28 cellular contexts compared by ENCODE assay signal in the genomic region with DNA sequence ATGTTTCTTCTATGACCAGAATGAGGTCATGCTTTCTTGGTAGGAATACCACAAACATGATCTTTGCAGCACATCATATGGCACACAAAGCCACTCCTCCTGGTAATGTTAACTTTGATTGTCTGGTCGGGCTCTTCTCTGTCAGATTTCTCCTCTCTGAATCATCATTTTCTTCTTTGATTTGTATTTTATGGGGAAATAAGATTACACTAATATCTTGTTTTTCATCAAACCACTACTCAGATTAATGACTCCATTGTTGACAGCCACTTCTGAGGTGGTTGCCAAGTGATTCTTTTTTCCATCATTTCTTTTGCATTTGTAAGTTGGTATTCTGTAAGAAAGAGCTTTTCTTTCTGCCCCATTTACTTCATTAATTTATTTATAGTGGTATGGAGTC. TPM values are rescaled to one million over a fixed set of nuclear protein-coding genes. Genes with fewer than 3 reads are reported as not detected.
DNase-seq lines count a peak whose midpoint lies in the region; ATAC-seq and TF ChIP-seq lines count a peak whose summit lies in the region.
"Had no signal": no experiment of that assay in that cellular context is flagged by ENCODE, and none has a peak within 500 bp of the region (broad histone marks: within the 10 kb centered on the region; RNA-seq: fewer than 3 reads in every experiment).

No MANE protein-coding gene starts in this region.

- H3K36me3 ChIP-seq in GM23248 (ENCODE audit: low read depth) = peaks cover 35% of the 10 kb centered on the region

- H3F3A ChIP-seq in GM23248 (ENCODE audit: insufficient read depth) = peaks cover 15% of the 10 kb centered on the region

- WGBS in GM23248 (ENCODE audit: low coverage in 1 of 2, low lambda C conversion rate in 2 of 2, missing lambda C conversion rate in 2 of 2), 2 experiments = 0 to 11% methylated on average over 1 of the region's 1 CpG

- intact Hi-C loops in left ventricle myocardium superior (cut with micrococcal nuclease) = no loop called here
- intact Hi-C loops in posterior vena cava (cut with DNase I) = no loop called here

- ATAC-seq in SK-N-SH treated with all-trans-retinoic acid at 6 μM for 48 hours (peak; percentile 96), left ventricle myocardium superior (no peak), HG03439 (IDR thresholded peaks at IDR 0.05; ENCODE audit: unreplicated experiment) (no peak)
- ATAC-seq: K562; mucosa of descending colon; natural killer cell treated with Interleukin-12 subunit alpha and Interleukin-12 subunit beta and Interleukin-15 and Interleukin-18, amount 100 ng/mL, for 72 hours; stimulated activated memory B cell treated with anti-CD40 and anti-IgM and Interleukin-4, amounts not matched to agents 10 μg/mL and 1 μg/mL and 100 μg/mL, for 72 hours had no signal

- no peak overlapping the region for H2AFZ ChIP-seq in GM23248

- no peak overlapping the region for H3K4me2 ChIP-seq in GM23248 (ENCODE audit: unreplicated experiment)
- H3K4me2 ChIP-seq: BLaER1 treated with 17β-estradiol and CSF1 and Interleukin-3, amounts not matched to agents 10 nM and 100 nM had no signal

- H3K27me3 ChIP-seq in GM23248 (replicated peaks; ENCODE audit: insufficient read depth) = no peaks in the 10 kb centered on the region
- H3K27me3 ChIP-seq: BLaER1 treated with 17β-estradiol and CSF1 and Interleukin-3, amounts not matched to agents 10 nM and 100 nM; upper lobe of left lung had no signal

- TF ChIP-seq CTCF in fibroblast of mammary gland (conservative IDR thresholded peaks at IDR 0.05; ENCODE audit: control insufficient read depth, insufficient read depth, low read depth, low read length) = no peak

- H4K20me1 ChIP-seq in GM23248 (ENCODE audit: insufficient read depth) = no peaks in the 10 kb centered on the region
- H4K20me1 ChIP-seq: BLaER1 treated with 17β-estradiol and CSF1 and Interleukin-3, amounts not matched to agents 10 nM and 100 nM had no signal

- no peaks in the 10 kb centered on the region for H3K9me3 ChIP-seq in GM23248 (ENCODE audit: low read depth)
- H3K9me3 ChIP-seq: BLaER1 treated with 17β-estradiol and CSF1 and Interleukin-3, amounts not matched to agents 10 nM and 100 nM; mucosa of descending colon; upper lobe of left lung had no signal

- no peak overlapping the region for H3K9ac ChIP-seq in GM23248
- H3K9ac ChIP-seq: BLaER1 treated with 17β-estradiol and CSF1 and Interleukin-3, amounts not matched to agents 10 nM and 100 nM had no signal

- in situ Hi-C loops in GM23248 (cut with MboI) = no loop called here

- DNase-seq in AG08395 (ENCODE audit: low spot score) (peak; percentile 8), GM23248 (peak; percentile 60), fibroblast of mammary gland (ENCODE audit: low read depth) (peak; percentile 71), left ventricle myocardium superior (no peak), posterior vena cava (ENCODE audit: low spot score) (no peak), NCI-H1048 (lab: John Stamatoyannopoulos, UW) (no peak)
- DNase-seq: activated CD8-positive, alpha-beta memory T cell treated with anti-CD3 and anti-CD28 coated beads for 24 hours; activated effector memory CD4-positive, alpha-beta T cell treated with anti-CD3 and anti-CD28 coated beads, Interleukin-2, amount 50 U/mL, for 16 hours; COR-L47; DMS79; foreskin fibroblast; mucosa of descending colon; NCI-H1436 treated with DMSO at 0.1 percent for 48 hours; NCI-H345; NCI-H82; stimulated activated CD4-positive, alpha-beta T cell treated with anti-CD3 and anti-CD28 coated beads, Interleukin-12 subunit alpha, Interleukin-12 subunit beta, amount 100 ng/mL, for 4 hours; stimulated activated CD4-positive, alpha-beta T cell treated with anti-CD3 and anti-CD28 coated beads, Interleukin-4, amount 100 ng/mL, for 1 hour; substantia nigra; T-helper 2 cell; upper lobe of left lung had no signal

- no peaks in the 10 kb centered on the region for H3K79me2 ChIP-seq in GM23248 (ENCODE audit: insufficient read depth)

- H3K4me3 ChIP-seq in GM23248 = no peak overlapping the region
- no peak overlapping the region for H3K4me3 ChIP-seq in fibroblast of mammary gland (ENCODE audit: control insufficient read depth, low read depth, low read length)
- H3K4me3 ChIP-seq: BLaER1 treated with 17β-estradiol and CSF1 and Interleukin-3, amounts not matched to agents 10 nM and 100 nM; K562; lung; mucosa of descending colon; upper lobe of left lung had no signal

- H3K9me2 ChIP-seq in GM23248 (ENCODE audit: insufficient read depth) = no peaks in the 10 kb centered on the region

- H3K27ac ChIP-seq in GM23248 = peak overlapping the region; percentile 13
- H3K27ac ChIP-seq: BLaER1 treated with 17β-estradiol and CSF1 and Interleukin-3, amounts not matched to agents 10 nM and 100 nM; RWPE1; upper lobe of left lung had no signal

- peaks cover 15% of the 10 kb centered on the region for H3K4me1 ChIP-seq in GM23248 (ENCODE audit: insufficient read depth)
- H3K4me1 ChIP-seq: BLaER1 treated with 17β-estradiol and CSF1 and Interleukin-3, amounts not matched to agents 10 nM and 100 nM; upper lobe of left lung had no signal

TF ChIP-seq in SK-N-SH treated with all-trans-retinoic acid at 6 μM for 48 hours, 23 proteins besides CTCF, POLR2A, EP300 and RAD21:
- TF ChIP-seq ZNF565 (CRISPR knock-in tag; conservative IDR thresholded peaks at IDR 0.05; ENCODE audit: low read depth) = no peak
- 0 out of 2 replicates have a peak, but pooled peaks have one; percentile 17 for TF ChIP-seq PATZ1 (CRISPR knock-in tag; IDR thresholded peaks at IDR 0.05; ENCODE audit: borderline replicate concordance)
- peak; percentile 45; the same call in 1 of the 2 replicates for TF ChIP-seq ZC3H10 (CRISPR knock-in tag; IDR thresholded peaks at IDR 0.05)
- peak; percentile 46; the same call in 1 of the 2 replicates for TF ChIP-seq CREB5 (CRISPR knock-in tag; IDR thresholded peaks at IDR 0.05; ENCODE audit: low read depth)
- peak; percentile 92 for TF ChIP-seq ISL1 (CRISPR knock-in tag; IDR thresholded peaks at IDR 0.05)

RNA-seq across cellular contexts. Expression of gene TRMT11, which starts 29.5 kb away (rescaled TPM):
- total RNA-seq in GM23248 (2014; rRNA removed; shearing (Covaris generic)) = 19.1 and 24.2 TPM in 2 replicates
- polyA plus RNA-seq in GM23248 (2016; fragmentation: Nextera tagmentation; extraction: Ambion mirVana) = 16.0 and 21.0 TPM in 2 replicates
- 8.3 TPM for total RNA-seq in left ventricle myocardium superior
- total RNA-seq in posterior vena cava = 10 to 100 TPM; 19.8 to 22.4 TPM

RNA-seq across cellular contexts. Expression of gene HINT3, which starts 59.3 kb away (rescaled TPM):
- total RNA-seq in GM23248 (2014; rRNA removed; shearing (Covaris generic)) = 20.5 and 21.8 TPM in 2 replicates
- polyA plus RNA-seq in GM23248 (2016; fragmentation: Nextera tagmentation; extraction: Ambion mirVana) = 7.0 TPM in 2 replicates
- total RNA-seq in left ventricle myocardium superior (40.8 TPM), posterior vena cava (10 to 100 TPM; 22.5 to 28.4 TPM)

Comparison
In these comparisons a context has a peak if more than half of its experiments do, and no peak if none do; other contexts are left out.
1. DNase-seq: peak in AG08395 (single experiment), GM23248 (single experiment) and fibroblast of mammary gland (single experiment); none in left ventricle myocardium superior (single experiment), posterior vena cava (single experiment) and NCI-H1048 (single experiment).